7 cellular contexts compared by ENCODE assay signal in genomic region chr12:54033980-54034783, GRCh38. TPM values are rescaled to one million over a fixed set of nuclear protein-coding genes. Genes with fewer than 3 reads are reported as not detected.
DNase-seq lines count a peak whose midpoint lies in the region; ATAC-seq and TF ChIP-seq lines count a peak whose summit lies in the region.
"Had no signal": no experiment of that assay in that cellular context is flagged by ENCODE, and none has a peak within 500 bp of the region (broad histone marks: within the 10 kb centered on the region; RNA-seq: fewer than 3 reads in every experiment).

No MANE protein-coding gene starts in this region.

- H3K9me3 ChIP-seq in transverse colon = peaks cover 0 to 2% of the 10 kb centered on the region in 2 donors

- TF ChIP-seq CTCF in transverse colon (IDR thresholded peaks at IDR 0.05) = no peak

- peaks cover 100% of the 10 kb centered on the region for H3K27me3 ChIP-seq in transverse colon

- no peak overlapping the region for H3K27ac Mint-ChIP-seq in activated naive CD4-positive, alpha-beta T cell treated with anti-CD3 and anti-CD28 coated beads, Interleukin-2, amount 10 ng/mL, durations not matched to agents 7 days and 5 days

- peaks cover 0 to 19% (median 17%) of the 10 kb centered on the region in 4 donors for H3K4me1 ChIP-seq in transverse colon

- H3K27ac ChIP-seq in transverse colon (peak overlapping the region in 1 of 4 donors; percentile 2), caudate nucleus (ENCODE audit: low read depth, low read length) (no peak overlapping the region)
- H3K27ac ChIP-seq: foreskin keratinocyte had no signal

- H3K4me3 ChIP-seq in transverse colon = peak overlapping the region in 3 of 4 donors; percentile 3 to 37 (median 23)

- in situ Hi-C loops in transverse colon (cut with MboI; ENCODE audit: low pct_ligation_motif_present in 1 of 4, low pct_unique_long_range_greater_than_20kb in 1 of 4, low sequenced_read_pairs in 3 of 4) = no loop called here

- H3K9me3 Mint-ChIP-seq in activated naive CD4-positive, alpha-beta T cell treated with anti-CD3 and anti-CD28 coated beads, Interleukin-2, amount 10 ng/mL, durations not matched to agents 7 days and 5 days = no peaks in the 10 kb centered on the region

- H3K4me3 Mint-ChIP-seq in activated naive CD4-positive, alpha-beta T cell treated with anti-CD3 and anti-CD28 coated beads, Interleukin-2, amount 10 ng/mL, durations not matched to agents 7 days and 5 days = peak overlapping the region; percentile 52

- no peak for DNase-seq in activated naive CD4-positive, alpha-beta T cell treated with anti-CD3 and anti-CD28 coated beads, Interleukin-2, amount 10 ng/mL, durations not matched to agents 7 days and 5 days
- DNase-seq in activated naive CD4-positive, alpha-beta T cell (lab: John Stamatoyannopoulos, UW) = no peak
- DNase-seq in left cardiac atrium (no peak), transverse colon (no peak), caudate nucleus (lab: John Stamatoyannopoulos, UW) (no peak), mesenteric fat pad (ENCODE audit: low spot score) (no peak)

- TF ChIP-seq EP300 in transverse colon (IDR thresholded peaks at IDR 0.05; ENCODE audit: low read depth) = no peak

- intact Hi-C loops in left cardiac atrium (cut with DNase I) (no loop called here), transverse colon (cut with DNase I; ENCODE audit: low total_unique reads) (loop anchor here (5.0 kb wide), 2 partner anchors 158 to 1138 kb away; no protein-coding TSS in a partner anchor)

- WGBS in transverse colon (ENCODE audit: low coverage in 1 of 2), 2 donors = 48 to 55% methylated on average over 13 to 48 of the region's 57 CpGs

- CTCF ChIA-PET in activated naive CD4-positive, alpha-beta T cell treated with anti-CD3 and anti-CD28 coated beads, Interleukin-2, amount 10 ng/mL, durations not matched to agents 7 days and 5 days (lab: Charles Lee) = interaction anchor here (1.9 to 3.1 kb wide), 2 partner anchors 158 to 174 kb away, joined by 4 to 42 read pairs; no protein-coding TSS in a partner anchor

- H3K36me3 ChIP-seq in transverse colon = no peaks in the 10 kb centered on the region

- H3K36me3 Mint-ChIP-seq in activated naive CD4-positive, alpha-beta T cell treated with anti-CD3 and anti-CD28 coated beads, Interleukin-2, amount 10 ng/mL, durations not matched to agents 7 days and 5 days = peaks cover 3% of the 10 kb centered on the region

- peak; percentile 18 to 47 for ATAC-seq in left cardiac atrium

- peaks cover 20% of the 10 kb centered on the region for H3K4me1 Mint-ChIP-seq in activated naive CD4-positive, alpha-beta T cell treated with anti-CD3 and anti-CD28 coated beads, Interleukin-2, amount 10 ng/mL, durations not matched to agents 7 days and 5 days

- peaks cover 100% of the 10 kb centered on the region for H3K27me3 Mint-ChIP-seq in activated naive CD4-positive, alpha-beta T cell treated with anti-CD3 and anti-CD28 coated beads, Interleukin-2, amount 10 ng/mL, durations not matched to agents 7 days and 5 days

- TF ChIP-seq POLR2A in transverse colon (IDR thresholded peaks at IDR 0.05) = no peak

RNA-seq across cellular contexts. Expression of gene HOXC5, which starts 1.3 kb away (rescaled TPM):
- total RNA-seq in left cardiac atrium (not detected), transverse colon (under 1 TPM in 2 of 4 donors, not detected in 2; 0.27 to 0.60 TPM), mesenteric fat pad (0.55 TPM)

RNA-seq across cellular contexts. Expression of gene HOXC6, which starts 5.9 kb away (rescaled TPM):
- total RNA-seq in left cardiac atrium = under 1 TPM in 1 of 2 donors, not detected in 1; 0.50 TPM
- under 1 TPM in 1 of 4 donors, not detected in 3; 0.48 TPM for total RNA-seq in transverse colon
- 0.74 TPM for total RNA-seq in mesenteric fat pad

RNA-seq across cellular contexts. Expression of gene HOXC4, which starts 19.5 kb away (rescaled TPM):
- total RNA-seq in left cardiac atrium (under 1 TPM; 0.16 to 0.35 TPM), transverse colon (under 1 TPM in 2 of 4 donors, not detected in 2; 0.64 to 0.68 TPM), mesenteric fat pad (2.2 TPM)

RNA-seq across cellular contexts. Expression of gene HOXC8, which starts 25.4 kb away (rescaled TPM):
- total RNA-seq in left cardiac atrium (not detected), transverse colon (not detected), mesenteric fat pad (0.35 TPM)

RNA-seq across cellular contexts. Expression of gene HOXC9, which starts 34.2 kb away (rescaled TPM):
- total RNA-seq in left cardiac atrium (not detected), transverse colon (not detected), mesenteric fat pad (0.42 TPM)
